Comparison of ENCODE assay signal across 1 cellular context in genomic region chr6:39698789-39699188, GRCh38.
TF ChIP-seq lines count a peak whose summit lies in the region.

No MANE protein-coding gene starts in this region.

TF ChIP-seq in GM23338, 12 proteins besides CTCF, POLR2A, EP300 and RAD21 (continued from another document):
- TF ChIP-seq EZH2 (IDR thresholded peaks at IDR 0.05; ENCODE audit: low read depth, unreplicated experiment) (no peak), NANOG (IDR thresholded peaks at IDR 0.05; ENCODE audit: borderline replicate concordance) (no peak), CREB1 (CRISPR knock-in tag; IDR thresholded peaks at IDR 0.05; ENCODE audit: low read depth) (no peak), POLR2AphosphoS5 (IDR thresholded peaks at IDR 0.05; ENCODE audit: low read depth) (no peak), JUNB (IDR thresholded peaks at IDR 0.05; ENCODE audit: unreplicated experiment) (no peak), EZH2phosphoT487 (IDR thresholded peaks at IDR 0.05; ENCODE audit: unreplicated experiment) (no peak), ZNF331 (CRISPR knock-in tag; IDR thresholded peaks at IDR 0.05; ENCODE audit: low read depth) (no peak), STAT1 (IDR thresholded peaks at IDR 0.05; ENCODE audit: unreplicated experiment) (no peak)
- TF ChIP-seq, protein P1, sequence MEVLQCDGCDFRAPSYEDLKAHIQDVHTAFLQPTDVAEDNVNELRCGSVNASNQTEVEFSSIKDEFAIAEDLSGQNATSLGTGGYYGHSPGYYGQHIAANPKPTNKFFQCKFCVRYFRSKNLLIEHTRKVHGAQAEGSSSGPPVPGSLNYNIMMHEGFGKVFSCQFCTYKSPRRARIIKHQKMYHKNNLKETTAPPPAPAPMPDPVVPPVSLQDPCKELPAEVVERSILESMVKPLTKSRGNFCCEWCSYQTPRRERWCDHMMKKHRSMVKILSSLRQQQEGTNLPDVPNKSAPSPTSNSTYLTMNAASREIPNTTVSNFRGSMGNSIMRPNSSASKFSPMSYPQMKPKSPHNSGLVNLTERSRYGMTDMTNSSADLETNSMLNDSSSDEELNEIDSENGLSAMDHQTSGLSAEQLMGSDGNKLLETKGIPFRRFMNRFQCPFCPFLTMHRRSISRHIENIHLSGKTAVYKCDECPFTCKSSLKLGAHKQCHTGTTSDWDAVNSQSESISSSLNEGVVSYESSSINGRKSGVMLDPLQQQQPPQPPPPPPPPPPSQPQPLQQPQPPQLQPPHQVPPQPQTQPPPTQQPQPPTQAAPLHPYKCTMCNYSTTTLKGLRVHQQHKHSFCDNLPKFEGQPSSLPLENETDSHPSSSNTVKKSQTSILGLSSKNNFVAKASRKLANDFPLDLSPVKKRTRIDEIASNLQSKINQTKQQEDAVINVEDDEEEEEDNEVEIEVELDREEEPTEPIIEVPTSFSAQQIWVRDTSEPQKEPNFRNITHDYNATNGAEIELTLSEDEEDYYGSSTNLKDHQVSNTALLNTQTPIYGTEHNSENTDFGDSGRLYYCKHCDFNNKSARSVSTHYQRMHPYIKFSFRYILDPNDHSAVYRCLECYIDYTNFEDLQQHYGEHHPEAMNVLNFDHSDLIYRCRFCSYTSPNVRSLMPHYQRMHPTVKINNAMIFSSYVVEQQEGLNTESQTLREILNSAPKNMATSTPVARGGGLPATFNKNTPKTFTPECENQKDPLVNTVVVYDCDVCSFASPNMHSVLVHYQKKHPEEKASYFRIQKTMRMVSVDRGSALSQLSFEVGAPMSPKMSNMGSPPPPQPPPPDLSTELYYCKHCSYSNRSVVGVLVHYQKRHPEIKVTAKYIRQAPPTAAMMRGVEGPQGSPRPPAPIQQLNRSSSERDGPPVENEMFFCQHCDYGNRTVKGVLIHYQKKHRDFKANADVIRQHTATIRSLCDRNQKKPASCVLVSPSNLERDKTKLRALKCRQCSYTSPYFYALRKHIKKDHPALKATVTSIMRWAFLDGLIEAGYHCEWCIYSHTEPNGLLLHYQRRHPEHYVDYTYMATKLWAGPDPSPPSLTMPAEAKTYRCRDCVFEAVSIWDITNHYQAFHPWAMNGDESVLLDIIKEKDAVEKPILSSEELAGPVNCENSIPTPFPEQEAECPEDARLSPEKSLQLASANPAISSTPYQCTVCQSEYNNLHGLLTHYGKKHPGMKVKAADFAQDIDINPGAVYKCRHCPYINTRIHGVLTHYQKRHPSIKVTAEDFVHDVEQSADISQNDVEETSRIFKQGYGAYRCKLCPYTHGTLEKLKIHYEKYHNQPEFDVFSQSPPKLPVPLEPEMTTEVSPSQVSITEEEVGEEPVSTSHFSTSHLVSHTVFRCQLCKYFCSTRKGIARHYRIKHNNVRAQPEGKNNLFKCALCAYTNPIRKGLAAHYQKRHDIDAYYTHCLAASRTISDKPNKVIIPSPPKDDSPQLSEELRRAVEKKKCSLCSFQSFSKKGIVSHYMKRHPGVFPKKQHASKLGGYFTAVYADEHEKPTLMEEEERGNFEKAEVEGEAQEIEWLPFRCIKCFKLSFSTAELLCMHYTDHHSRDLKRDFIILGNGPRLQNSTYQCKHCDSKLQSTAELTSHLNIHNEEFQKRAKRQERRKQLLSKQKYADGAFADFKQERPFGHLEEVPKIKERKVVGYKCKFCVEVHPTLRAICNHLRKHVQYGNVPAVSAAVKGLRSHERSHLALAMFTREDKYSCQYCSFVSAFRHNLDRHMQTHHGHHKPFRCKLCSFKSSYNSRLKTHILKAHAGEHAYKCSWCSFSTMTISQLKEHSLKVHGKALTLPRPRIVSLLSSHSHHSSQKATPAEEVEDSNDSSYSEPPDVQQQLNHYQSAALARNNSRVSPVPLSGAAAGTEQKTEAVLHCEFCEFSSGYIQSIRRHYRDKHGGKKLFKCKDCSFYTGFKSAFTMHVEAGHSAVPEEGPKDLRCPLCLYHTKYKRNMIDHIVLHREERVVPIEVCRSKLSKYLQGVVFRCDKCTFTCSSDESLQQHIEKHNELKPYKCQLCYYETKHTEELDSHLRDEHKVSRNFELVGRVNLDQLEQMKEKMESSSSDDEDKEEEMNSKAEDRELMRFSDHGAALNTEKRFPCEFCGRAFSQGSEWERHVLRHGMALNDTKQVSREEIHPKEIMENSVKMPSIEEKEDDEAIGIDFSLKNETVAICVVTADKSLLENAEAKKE (CRISPR knock-in tag; IDR thresholded peaks at IDR 0.05): no peak
